ENCODE assay signal across 21 cellular contexts in genomic region chr5:7422719-7423118, GRCh38. TPM values are rescaled to one million over a fixed set of nuclear protein-coding genes. Genes with fewer than 3 reads are reported as not detected.
"Had no signal": no experiment of that assay in that cellular context is flagged by ENCODE, and none has a peak within 500 bp of the region (broad histone marks: within the 10 kb centered on the region; RNA-seq: fewer than 3 reads in every experiment).

No MANE protein-coding gene starts in this region.

- H3K9me3 ChIP-seq: stomach, vagina had no signal

- ATAC-seq: activated CD8-positive, alpha-beta T cell treated with anti-CD3 and anti-CD28 coated beads for 36 hours; activated T-cell treated with anti-CD3 and anti-CD28 coated beads, Interleukin-2, amount 50 U/mL, for 4 hours; left cardiac atrium; natural killer cell; right cardiac atrium; T-cell had no signal

- H3K4me3 ChIP-seq: skin epidermis, stomach, vagina had no signal

- H3K27ac ChIP-seq: stomach, vagina had no signal

- H3K4me3 Mint-ChIP-seq: activated CD8-positive, alpha-beta T cell treated with anti-CD3 and anti-CD28 coated beads for 36 hours; activated naive CD4-positive, alpha-beta T cell treated with anti-CD3 and anti-CD28 coated beads for 36 hours; activated T-cell treated with anti-CD3 and anti-CD28 coated beads, Interleukin-2, amount 50 U/mL, for 4 hours; natural killer cell; T-cell had no signal

- H3K36me3 ChIP-seq: stomach, vagina had no signal

- H3K4me1 Mint-ChIP-seq: natural killer cell had no signal

- H3K9me3 Mint-ChIP-seq: activated CD8-positive, alpha-beta T cell treated with anti-CD3 and anti-CD28 coated beads for 36 hours; activated naive CD4-positive, alpha-beta T cell treated with anti-CD3 and anti-CD28 coated beads for 36 hours; activated T-cell treated with anti-CD3 and anti-CD28 coated beads, Interleukin-2, amount 50 U/mL, for 4 hours had no signal

- H3K4me1 ChIP-seq: vagina had no signal

- H3K36me3 Mint-ChIP-seq: natural killer cell, T-cell had no signal

- DNase-seq: activated CD4-positive, alpha-beta T cell treated with anti-CD3 and anti-CD28 coated beads for 48 hours; activated CD4-positive, CD25-positive, alpha-beta regulatory T cell; activated CD8-positive, alpha-beta T cell treated with anti-CD3 and anti-CD28 coated beads for 36 hours; activated naive CD4-positive, alpha-beta T cell treated with anti-CD3 and anti-CD28 coated beads for 36 hours; activated T-cell treated with anti-CD3 and anti-CD28 coated beads, Interleukin-2, amount 50 U/mL, for 4 hours; anterior cingulate cortex; effector CD4-positive, alpha-beta T cell; left cardiac atrium; mesenchymal stem cell; natural killer cell; occipital lobe; right cardiac atrium; stimulated activated CD4-positive, alpha-beta T cell treated with anti-CD3 and anti-CD28 coated beads, Interleukin-15, amount 100 ng/mL, for 24 hours; stimulated activated CD4-positive, alpha-beta T cell treated with anti-CD3 and anti-CD28 coated beads, Interleukin-4, amount 100 ng/mL, for 1 hour; stomach; T-cell; T-helper 9 cell; trophoblast cell had no signal

- H3K27me3 ChIP-seq: stomach, vagina had no signal

- H3K27ac Mint-ChIP-seq: activated CD8-positive, alpha-beta T cell treated with anti-CD3 and anti-CD28 coated beads for 36 hours; activated naive CD4-positive, alpha-beta T cell treated with anti-CD3 and anti-CD28 coated beads for 36 hours; natural killer cell; progenitor cell of endocrine pancreas; T-cell had no signal

RNA-seq across cellular contexts. Expression of gene ADCY2, which starts 26.8 kb away (rescaled TPM):
- total RNA-seq: activated CD8-positive, alpha-beta T cell treated with anti-CD3 and anti-CD28 coated beads for 36 hours; activated naive CD4-positive, alpha-beta T cell treated with anti-CD3 and anti-CD28 coated beads for 36 hours; natural killer cell had no signal
